10 cellular contexts compared by ENCODE assay signal in the genomic region with DNA sequence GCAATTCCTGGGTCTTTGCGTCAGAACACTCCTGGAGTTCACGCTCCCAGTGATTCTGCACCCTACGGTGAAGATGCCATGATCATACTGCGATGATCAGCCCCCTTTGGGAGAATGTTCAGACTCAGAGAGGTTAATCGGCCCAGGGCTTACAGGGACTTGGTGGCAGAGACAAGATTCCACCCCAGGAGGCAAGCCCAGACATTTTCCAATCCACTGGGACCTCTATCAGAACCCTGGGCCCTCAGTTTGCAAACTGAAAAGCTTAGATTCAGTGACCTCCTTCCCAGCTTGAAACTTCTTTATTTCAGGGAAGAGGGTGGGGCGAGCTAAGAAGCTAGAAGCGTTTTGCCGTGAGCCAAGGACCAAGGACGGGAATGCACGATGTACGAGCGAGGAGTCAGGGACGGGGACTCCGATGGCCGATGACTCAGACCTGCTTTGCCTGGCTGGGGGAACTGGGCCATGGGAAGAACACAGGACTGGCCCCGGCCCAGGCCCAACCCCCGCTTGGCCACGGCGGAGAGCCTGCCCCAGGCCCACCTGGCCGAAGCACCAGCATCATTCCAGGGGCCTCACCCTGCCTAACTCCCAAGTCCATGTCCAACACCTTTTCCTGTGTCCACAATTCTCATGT. TPM values are rescaled to one million over a fixed set of nuclear protein-coding genes. Genes with fewer than 3 reads are reported as not detected.
DNase-seq lines count a peak whose midpoint lies in the region; ATAC-seq and TF ChIP-seq lines count a peak whose summit lies in the region.
"Had no signal": no experiment of that assay in that cellular context is flagged by ENCODE, and none has a peak within 500 bp of the region (broad histone marks: within the 10 kb centered on the region; RNA-seq: fewer than 3 reads in every experiment).

No MANE protein-coding gene starts in this region.

- H3K36me3 ChIP-seq in brain microvascular endothelial cell (replicated peaks) (no peaks in the 10 kb centered on the region), subcutaneous abdominal adipose tissue (ENCODE audit: control insufficient read depth in 5 of 5, insufficient read depth in 5 of 5, low read length in 5 of 5) (no peaks in the 10 kb centered on the region)

- in situ Hi-C loops in brain microvascular endothelial cell (cut with HindIII; ENCODE audit: low pct_ligation_motif_present, low sequenced_read_pairs) = no loop called here

- peak; percentile 16 for ATAC-seq in left colon
- ATAC-seq in HG03354 (IDR thresholded peaks at IDR 0.05; ENCODE audit: poor library complexity, severe bottlenecking, unreplicated experiment) = no peak

- H3K9ac ChIP-seq in subcutaneous abdominal adipose tissue (ENCODE audit: low read length in 5 of 5) = peak overlapping the region; percentile 2 to 87 (median 71)

- DNase-seq in HL-60 (ENCODE audit: low read depth in 1 of 2, low spot score in 1 of 2) = no peak
- peak; percentile 60 for DNase-seq in brain microvascular endothelial cell
- no peak for DNase-seq in left colon
- no peak for DNase-seq in activated CD8-positive, alpha-beta memory T cell treated with anti-CD3 and anti-CD28 coated beads for 24 hours
- no peak for DNase-seq in DMS153 treated with DMSO at 0.1 percent for 48 hours (lab: John Stamatoyannopoulos, UW; ENCODE audit: unreplicated experiment)
- DNase-seq in DMS 273 treated with DMSO at 0.1 percent for 48 hours (lab: John Stamatoyannopoulos, UW) = no peak
- DNase-seq: stimulated activated CD4-positive, alpha-beta T cell treated with anti-CD3 and anti-CD28 coated beads, Interleukin-4, amount 100 ng/mL, for 4 hours; SW 1271 had no signal

- no peaks in the 10 kb centered on the region for H3K9me3 ChIP-seq in subcutaneous abdominal adipose tissue (ENCODE audit: control insufficient read depth in 5 of 5, low read length in 5 of 5)

- H3K4me3 ChIP-seq in HL-60 (replicated peaks; ENCODE audit: insufficient read depth, low read length) (no peak overlapping the region), brain microvascular endothelial cell (ENCODE audit: low read depth, low read length) (no peak overlapping the region), subcutaneous abdominal adipose tissue (ENCODE audit: low read depth in 1 of 5, low read length in 5 of 5) (peak overlapping the region in 3 of 5 donors; percentile 36 to 54 (median 50))

- TF ChIP-seq CTCF in HL-60 (IDR thresholded peaks at IDR 0.05; ENCODE audit: insufficient read depth, low read length) (no peak), brain microvascular endothelial cell (IDR thresholded peaks at IDR 0.05; ENCODE audit: low read depth, low read length, missing control alignments) (no peak)

- intact Hi-C loops in left colon (cut with DNase I, micrococcal nuclease) = no loop called here

- peak overlapping the region; percentile 81 for H3K27ac ChIP-seq in HL-60 (replicated peaks)
- peak overlapping the region; percentile 94 for H3K27ac ChIP-seq in brain microvascular endothelial cell
- peak overlapping the region; percentile 89 for H3K27ac ChIP-seq in subcutaneous abdominal adipose tissue (ENCODE audit: low read depth, low read length)

- no peaks in the 10 kb centered on the region for H3K27me3 ChIP-seq in HL-60 (ENCODE audit: insufficient read depth, poor library complexity, severe bottlenecking)
- no peaks in the 10 kb centered on the region for H3K27me3 ChIP-seq in brain microvascular endothelial cell (replicated peaks)
- H3K27me3 ChIP-seq in subcutaneous abdominal adipose tissue (ENCODE audit: control insufficient read depth in 5 of 5, insufficient read depth in 4 of 5, low read length in 5 of 5) = no peaks in the 10 kb centered on the region

- H3K4me1 ChIP-seq in subcutaneous abdominal adipose tissue (ENCODE audit: control insufficient read depth in 5 of 5, insufficient read depth in 5 of 5, low read length in 5 of 5) = peaks cover 20 to 59% (median 54%) of the 10 kb centered on the region in 5 donors

RNA-seq across cellular contexts. Expression of a gene that starts 34.7 kb away (rescaled TPM):
- 10 to 100 TPM; 11.6 to 33.1 TPM for total RNA-seq in left colon

RNA-seq across cellular contexts. Expression of a gene that starts 53.3 kb away (rescaled TPM):
- 10 to 100 TPM; 37.6 to 44.5 TPM for total RNA-seq in left colon

Comparison
In these comparisons a context has a peak if more than half of its experiments do, and no peak if none do; other contexts are left out.
1. H3K4me3 ChIP-seq: peak in subcutaneous abdominal adipose tissue (3 of 5); none in HL-60 (single experiment) and brain microvascular endothelial cell (single experiment).
2. Peak in every context shown above with its lines, with median percentiles within 50 percentile points of each other: H3K27ac ChIP-seq.